In genomic region chr2:41722668-41723369, GRCh38 we compare ENCODE assay signal across 10 cellular contexts.
DNase-seq lines count a peak whose midpoint lies in the region; ATAC-seq, FAIRE-seq and TF ChIP-seq lines count a peak whose summit lies in the region.
"Had no signal": no experiment of that assay in that cellular context is flagged by ENCODE, and none has a peak within 500 bp of the region (broad histone marks: within the 10 kb centered on the region; RNA-seq: fewer than 3 reads in every experiment).

No MANE protein-coding gene starts in this region.

- H2BK5ac ChIP-seq in H1 (ENCODE audit: low read depth, low read length), result peak overlapping the region; percentile 67; the same call in 1 of the 2 replicates

- H2BK20ac ChIP-seq in H1 (ENCODE audit: low read length), result peak overlapping the region; percentile 64; the same call in 1 of the 2 replicates

- no peaks in the 10 kb centered on the region for H3K36me3 Mint-ChIP-seq in activated CD4-positive, alpha-beta memory T cell treated with anti-CD3 and anti-CD28 coated beads for 36 hours

- H3K14ac ChIP-seq in H1 (ENCODE audit: insufficient read length), result no peak overlapping the region

- no peak overlapping the region for H3K4me2 ChIP-seq in H1 (ENCODE audit: insufficient read depth in 1 of 2, low read depth in 2 of 2, low read length in 2 of 2)

- H4K91ac ChIP-seq in H1 (replicated peaks; ENCODE audit: insufficient read length, low read length), result no peak overlapping the region

- no peak overlapping the region for H3K23ac ChIP-seq in H1 (ENCODE audit: insufficient read length)

- H4K5ac ChIP-seq in H1 (ENCODE audit: insufficient read length, low read depth, low read length), result no peak overlapping the region

- no peak overlapping the region for H3K4ac ChIP-seq in H1 (replicated peaks; ENCODE audit: insufficient read length, low read depth, low read length)

- H3K79me1 ChIP-seq in H1 (ENCODE audit: low read depth, low read length), result no peaks in the 10 kb centered on the region

- no peak overlapping the region for H4K8ac ChIP-seq in H1 (ENCODE audit: extremely low read depth, insufficient read depth, low read length)

- TF ChIP-seq RAD21 in H1 (IDR thresholded peaks at IDR 0.05 in 1 of 2, conservative IDR thresholded peaks at IDR 0.05 in 1 of 2; ENCODE audit: low read depth in 2 of 2, low read length in 2 of 2), result no peak

- H3K27ac Mint-ChIP-seq in activated CD4-positive, alpha-beta memory T cell treated with anti-CD3 and anti-CD28 coated beads for 36 hours, result no peak overlapping the region
- H3K27ac Mint-ChIP-seq: activated B cell treated with CpG ODN at 0.5 μM for 24 hours had no signal

- TF ChIP-seq CTCF in H1 (IDR thresholded peaks at IDR 0.05; ENCODE audit: control extremely low read depth in 1 of 3, insufficient read depth in 1 of 3, low read depth in 1 of 3, low read length in 3 of 3) (no peak), lower lobe of right lung (IDR thresholded peaks at IDR 0.05) (no peak), Peyer's patch (IDR thresholded peaks at IDR 0.05) (no peak)

- TF ChIP-seq EP300 in H1 (IDR thresholded peaks at IDR 0.05; ENCODE audit: borderline replicate concordance in 1 of 2, low read depth in 2 of 2, low read length in 2 of 2), result no peak

- no peak overlapping the region for H3K56ac ChIP-seq in H1 (replicated peaks; ENCODE audit: insufficient read length, low read depth, low read length)

- no peaks in the 10 kb centered on the region for H3K9me3 ChIP-seq in H1 (ENCODE audit: insufficient read depth in 2 of 2, low read depth in 1 of 2, low read length in 1 of 2)
- H3K9me3 ChIP-seq in lower lobe of right lung, result no peaks in the 10 kb centered on the region
- no peaks in the 10 kb centered on the region for H3K9me3 ChIP-seq in Peyer's patch

- no peaks in the 10 kb centered on the region for H3K23me2 ChIP-seq in H1 (ENCODE audit: low read depth, low read length)

- no peak for DNase-seq in Right ventricle myocardium superior
- no peak for DNase-seq in cardiac septum (ENCODE audit: low spot score)
- no peak for DNase-seq in H1 (ENCODE audit: low read depth in 1 of 2, low spot score in 2 of 2)
- no peak for DNase-seq in lower lobe of right lung
- DNase-seq in OCI-M2 (lab: John Stamatoyannopoulos, UW; ENCODE audit: unreplicated experiment), result no peak
- DNase-seq in Peyer's patch, result no peak
- no peak for DNase-seq in activated CD4-positive, alpha-beta memory T cell treated with anti-CD3 and anti-CD28 coated beads for 36 hours
- DNase-seq: activated B cell treated with CpG ODN at 0.5 μM for 24 hours; activated naive CD4-positive, alpha-beta T cell treated with Interleukin-2 at 50 U/mL for 16 hours had no signal

- H4K20me1 ChIP-seq in H1 (replicated peaks in 1 of 2; ENCODE audit: control insufficient read depth in 1 of 2, insufficient read depth in 2 of 2, low read length in 2 of 2), result no peaks in the 10 kb centered on the region

- H2AK5ac ChIP-seq in H1 (ENCODE audit: low read depth, low read length), result no peak overlapping the region

- no peak for FAIRE-seq in H1 (lab: Jason Lieb, UNC)

- CTCF ChIA-PET in H1 (lab: Charles Lee; ENCODE audit: partially characterized antibody), result interaction anchor here (1.1 to 1.2 kb wide), 2 partner anchors 27 to 308 kb away, joined by 3 to 7 read pairs; no protein-coding TSS in a partner anchor
- CTCF ChIA-PET in activated CD4-positive, alpha-beta memory T cell treated with anti-CD3 and anti-CD28 coated beads for 36 hours (lab: Charles Lee), result interaction anchor here (1.0 kb wide), 1 partner anchor 24 kb away, joined by 3 read pairs; no protein-coding TSS in a partner anchor

- H3K4me3 ChIP-seq in H1 (ENCODE audit: extremely low read depth in 1 of 4, insufficient read depth in 2 of 4, low read depth in 3 of 4, low read length in 4 of 4), result no peak overlapping the region
- no peak overlapping the region for H3K4me3 ChIP-seq in lower lobe of right lung
- no peak overlapping the region for H3K4me3 ChIP-seq in Peyer's patch

- H3K27ac ChIP-seq in H1 (ENCODE audit: low read depth, low read length), result no peak overlapping the region
- no peak overlapping the region for H3K27ac ChIP-seq in lower lobe of right lung
- H3K27ac ChIP-seq in Peyer's patch, result no peak overlapping the region

- intact Hi-C loops in Right ventricle myocardium superior (cut with DNase I) (no loop called here), cardiac septum (cut with DNase I) (no loop called here), lower lobe of right lung (cut with DNase I) (no loop called here)
- intact Hi-C loops in activated CD4-positive, alpha-beta memory T cell treated with anti-CD3 and anti-CD28 coated beads for 36 hours (cut with micrococcal nuclease), result no loop called here

- no peaks in the 10 kb centered on the region for H3K79me2 ChIP-seq in H1 (ENCODE audit: control insufficient read depth in 1 of 2, insufficient read depth in 2 of 2, low read length in 2 of 2)

- peak; percentile 82 for ATAC-seq in Right ventricle myocardium superior (ENCODE audit: poor library complexity)
- ATAC-seq in lower lobe of right lung, result peak; percentile 28 to 71
- ATAC-seq in HG03175 (IDR thresholded peaks at IDR 0.05; ENCODE audit: unreplicated experiment), result no peak

- H3K18ac ChIP-seq in H1 (ENCODE audit: extremely low read depth, low read length), result no peak overlapping the region

- peaks cover 2% of the 10 kb centered on the region for H3K4me1 Mint-ChIP-seq in activated CD4-positive, alpha-beta memory T cell treated with anti-CD3 and anti-CD28 coated beads for 36 hours (ENCODE audit: low read depth)

- POLR2A ChIA-PET in H1 (lab: Charles Lee; ENCODE audit: partially characterized antibody), result no interaction called here
- POLR2A ChIA-PET in activated CD4-positive, alpha-beta memory T cell treated with anti-CD3 and anti-CD28 coated beads for 36 hours (lab: Charles Lee), result no interaction called here

- no peaks in the 10 kb centered on the region for H3K27me3 ChIP-seq in H1 (replicated peaks in 1 of 4; ENCODE audit: control insufficient read depth in 3 of 4, extremely low read depth in 1 of 4, insufficient read depth in 3 of 4, low read length in 3 of 4)
- H3K27me3 ChIP-seq in lower lobe of right lung (ENCODE audit: low read depth), result no peaks in the 10 kb centered on the region
- no peaks in the 10 kb centered on the region for H3K27me3 ChIP-seq in Peyer's patch

- H3K36me3 ChIP-seq in H1 (ENCODE audit: control insufficient read depth in 2 of 4, insufficient read depth in 4 of 4, low read length in 3 of 4) (no peaks in the 10 kb centered on the region), lower lobe of right lung (no peaks in the 10 kb centered on the region), Peyer's patch (no peaks in the 10 kb centered on the region)

- no peak overlapping the region for H3K4me3 Mint-ChIP-seq in activated CD4-positive, alpha-beta memory T cell treated with anti-CD3 and anti-CD28 coated beads for 36 hours
- H3K4me3 Mint-ChIP-seq: activated B cell treated with CpG ODN at 0.5 μM for 24 hours had no signal

- no peaks in the 10 kb centered on the region for H3K9me3 Mint-ChIP-seq in activated CD4-positive, alpha-beta memory T cell treated with anti-CD3 and anti-CD28 coated beads for 36 hours
- H3K9me3 Mint-ChIP-seq: activated B cell treated with CpG ODN at 0.5 μM for 24 hours had no signal

- no peak overlapping the region for H2BK12ac ChIP-seq in H1 (ENCODE audit: low read depth, low read length)

- no peaks in the 10 kb centered on the region for H3K27me3 Mint-ChIP-seq in activated CD4-positive, alpha-beta memory T cell treated with anti-CD3 and anti-CD28 coated beads for 36 hours
- H3K27me3 Mint-ChIP-seq: activated B cell treated with CpG ODN at 0.5 μM for 24 hours had no signal

- H2BK15ac ChIP-seq in H1 (ENCODE audit: low read length), result no peak overlapping the region

- no peak overlapping the region for H2AFZ ChIP-seq in H1 (ENCODE audit: low read length)

- no peak overlapping the region for H2BK120ac ChIP-seq in H1 (replicated peaks; ENCODE audit: low read depth, low read length)

- TF ChIP-seq POLR2A in H1 (IDR thresholded peaks at IDR 0.05; ENCODE audit: control extremely low read depth in 1 of 2, low read depth in 2 of 2, low read length in 2 of 2) (no peak), Peyer's patch (IDR thresholded peaks at IDR 0.05) (no peak)

- H3K4me1 ChIP-seq in H1 (replicated peaks in 1 of 4; ENCODE audit: control insufficient read depth in 3 of 4, insufficient read depth in 4 of 4, low read length in 3 of 4) (peaks cover 0 to 6% (median 0%) of the 10 kb centered on the region in 4 experiments; a peak in 1 of 7 replicates), lower lobe of right lung (no peaks in the 10 kb centered on the region), Peyer's patch (no peaks in the 10 kb centered on the region)

- no peak overlapping the region for H3K9ac ChIP-seq in H1 (replicated peaks in 1 of 4; ENCODE audit: extremely low read depth in 1 of 4, low read depth in 3 of 4, low read length in 3 of 4)

- 88% methylated on average over 6 of the region's 6 CpGs; no CpG with 5 or more reads in 1 of the 2 experiments for WGBS in H1 (ENCODE audit: extremely low coverage in 1 of 2, insufficient coverage in 1 of 2, insufficient read length in 1 of 2, insufficient replicate concordance in 2 of 2, low coverage in 1 of 2, low lambda C conversion rate in 2 of 2, missing lambda C conversion rate in 1 of 2), 2 experiments

TF ChIP-seq in H1, 55 proteins besides CTCF, POLR2A, EP300 and RAD21:
- TF ChIP-seq ATF3 (IDR thresholded peaks at IDR 0.05; ENCODE audit: insufficient read depth, low read depth, low read length), result no peak
